ENCODE assay signal across 20 cellular contexts in the genomic region with DNA sequence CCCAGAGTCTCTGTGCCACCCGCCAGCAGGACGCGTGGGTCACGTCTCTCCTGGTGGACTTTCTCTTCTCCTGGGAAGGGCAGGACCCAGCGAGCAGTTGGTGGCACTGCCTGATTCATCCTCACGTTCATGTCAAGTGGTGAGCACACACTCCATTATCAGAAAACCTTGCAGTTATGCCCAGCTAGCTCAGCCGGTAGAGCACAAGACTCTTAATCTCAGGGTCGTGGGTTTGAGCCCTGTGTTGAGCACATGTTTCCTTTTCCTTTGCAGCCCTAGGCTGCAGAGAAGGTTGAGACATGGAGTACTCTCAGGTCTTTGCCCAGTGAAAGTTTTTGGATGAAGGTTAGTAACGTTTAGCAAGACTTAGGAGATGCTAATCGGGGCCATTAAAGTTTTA. TPM values are rescaled to one million over a fixed set of nuclear protein-coding genes. Genes with fewer than 3 reads are reported as not detected.
"Had no signal": no experiment of that assay in that cellular context is flagged by ENCODE, and none has a peak within 500 bp of the region (broad histone marks: within the 10 kb centered on the region; RNA-seq: fewer than 3 reads in every experiment).

No MANE protein-coding gene starts in this region.

- H2AFZ ChIP-seq: hepatocyte had no signal

- H3K79me2 ChIP-seq: hepatocyte had no signal

- H3K4me3 Mint-ChIP-seq: activated CD8-positive, alpha-beta T cell treated with anti-CD3 and anti-CD28 coated beads for 36 hours; activated T-cell treated with anti-CD3 and anti-CD28 coated beads, Interleukin-2, amount 50 U/mL, for 72 hours; naive thymus-derived CD4-positive, alpha-beta T cell; stimulated activated naive B cell treated with anti-CD40 and anti-IgM and Interleukin-4, amounts not matched to agents 10 μg/mL and 1 μg/mL and 100 μg/mL, for 72 hours had no signal

- DNase-seq: activated CD8-positive, alpha-beta T cell treated with anti-CD3 and anti-CD28 coated beads for 36 hours; activated gamma-delta T cell; activated T-cell treated with anti-CD3 and anti-CD28 coated beads, Interleukin-2, amount 50 U/mL, for 72 hours; dorsolateral prefrontal cortex; erythroblast; left lung; mammary epithelial cell; naive thymus-derived CD4-positive, alpha-beta T cell; retina; stimulated activated CD4-positive, alpha-beta T cell treated with anti-CD3 and anti-CD28 coated beads, Interleukin-2, amount 100 ng/mL, for 48 hours; stimulated activated naive B cell treated with anti-CD40 and anti-IgM and Interleukin-4, amounts not matched to agents 10 μg/mL and 1 μg/mL and 100 μg/mL, for 72 hours; T1000 had no signal

- H3K9me3 Mint-ChIP-seq: activated CD8-positive, alpha-beta T cell treated with anti-CD3 and anti-CD28 coated beads for 36 hours; activated naive CD4-positive, alpha-beta T cell treated with anti-CD3 and anti-CD28 coated beads, Interleukin-2, amount 50 U/mL, for 72 hours; activated T-cell treated with anti-CD3 and anti-CD28 coated beads, Interleukin-2, amount 50 U/mL, for 72 hours; stimulated activated naive B cell treated with anti-CD40 and anti-IgM and Interleukin-4, amounts not matched to agents 10 μg/mL and 1 μg/mL and 100 μg/mL, for 72 hours had no signal

- H3K36me3 ChIP-seq: left lung, tibial nerve, vagina had no signal

- H3K27ac Mint-ChIP-seq: activated CD8-positive, alpha-beta T cell treated with anti-CD3 and anti-CD28 coated beads for 36 hours; activated T-cell treated with anti-CD3 and anti-CD28 coated beads, Interleukin-2, amount 50 U/mL, for 72 hours; naive thymus-derived CD4-positive, alpha-beta T cell; stimulated activated naive B cell treated with anti-CD40 and anti-IgM and Interleukin-4, amounts not matched to agents 10 μg/mL and 1 μg/mL and 100 μg/mL, for 72 hours had no signal

- H3K27ac ChIP-seq: dorsolateral prefrontal cortex, hepatocyte, left lung, tibial nerve, vagina, VCaP had no signal

- H3K4me2 ChIP-seq: hepatocyte had no signal

- ATAC-seq: activated CD8-positive, alpha-beta T cell treated with anti-CD3 and anti-CD28 coated beads for 36 hours; activated naive CD4-positive, alpha-beta T cell treated with anti-CD3 and anti-CD28 coated beads, Interleukin-2, amount 50 U/mL, for 72 hours; activated T-cell treated with anti-CD3 and anti-CD28 coated beads, Interleukin-2, amount 50 U/mL, for 72 hours; left lung; naive thymus-derived CD4-positive, alpha-beta T cell; stimulated activated naive B cell treated with anti-CD40 and anti-IgM and Interleukin-4, amounts not matched to agents 10 μg/mL and 1 μg/mL and 100 μg/mL, for 72 hours had no signal

- H3K4me1 ChIP-seq: left lung, tibial nerve, vagina had no signal

- H3K4me3 ChIP-seq: dorsolateral prefrontal cortex, hepatocyte, left lung, tibial nerve, vagina had no signal

- H3K36me3 Mint-ChIP-seq: activated naive CD4-positive, alpha-beta T cell treated with anti-CD3 and anti-CD28 coated beads, Interleukin-2, amount 50 U/mL, for 72 hours; stimulated activated naive B cell treated with anti-CD40 and anti-IgM and Interleukin-4, amounts not matched to agents 10 μg/mL and 1 μg/mL and 100 μg/mL, for 72 hours had no signal

- H3K9me3 ChIP-seq: vagina had no signal

RNA-seq across cellular contexts. Expression of gene OR1F1, which starts 8.0 kb away (rescaled TPM):
- total RNA-seq: activated CD8-positive, alpha-beta T cell treated with anti-CD3 and anti-CD28 coated beads for 36 hours; activated naive CD4-positive, alpha-beta T cell treated with anti-CD3 and anti-CD28 coated beads, Interleukin-2, amount 50 U/mL, for 72 hours; cardiac septum; hepatocyte; left lung; mammary epithelial cell; mononuclear cell; skeletal muscle tissue; tibial nerve; vagina had no signal
- polyA plus RNA-seq: hepatocyte had no signal
